1 cellular context compared by ENCODE assay signal in genomic region chr6:34986845-34987246, GRCh38.
TF ChIP-seq lines count a peak whose summit lies in the region.

No MANE protein-coding gene starts in this region.

TF ChIP-seq in WTC11, 78 proteins besides CTCF, POLR2A, EP300 and RAD21 (continued from another document):
- TF ChIP-seq, protein P1, sequence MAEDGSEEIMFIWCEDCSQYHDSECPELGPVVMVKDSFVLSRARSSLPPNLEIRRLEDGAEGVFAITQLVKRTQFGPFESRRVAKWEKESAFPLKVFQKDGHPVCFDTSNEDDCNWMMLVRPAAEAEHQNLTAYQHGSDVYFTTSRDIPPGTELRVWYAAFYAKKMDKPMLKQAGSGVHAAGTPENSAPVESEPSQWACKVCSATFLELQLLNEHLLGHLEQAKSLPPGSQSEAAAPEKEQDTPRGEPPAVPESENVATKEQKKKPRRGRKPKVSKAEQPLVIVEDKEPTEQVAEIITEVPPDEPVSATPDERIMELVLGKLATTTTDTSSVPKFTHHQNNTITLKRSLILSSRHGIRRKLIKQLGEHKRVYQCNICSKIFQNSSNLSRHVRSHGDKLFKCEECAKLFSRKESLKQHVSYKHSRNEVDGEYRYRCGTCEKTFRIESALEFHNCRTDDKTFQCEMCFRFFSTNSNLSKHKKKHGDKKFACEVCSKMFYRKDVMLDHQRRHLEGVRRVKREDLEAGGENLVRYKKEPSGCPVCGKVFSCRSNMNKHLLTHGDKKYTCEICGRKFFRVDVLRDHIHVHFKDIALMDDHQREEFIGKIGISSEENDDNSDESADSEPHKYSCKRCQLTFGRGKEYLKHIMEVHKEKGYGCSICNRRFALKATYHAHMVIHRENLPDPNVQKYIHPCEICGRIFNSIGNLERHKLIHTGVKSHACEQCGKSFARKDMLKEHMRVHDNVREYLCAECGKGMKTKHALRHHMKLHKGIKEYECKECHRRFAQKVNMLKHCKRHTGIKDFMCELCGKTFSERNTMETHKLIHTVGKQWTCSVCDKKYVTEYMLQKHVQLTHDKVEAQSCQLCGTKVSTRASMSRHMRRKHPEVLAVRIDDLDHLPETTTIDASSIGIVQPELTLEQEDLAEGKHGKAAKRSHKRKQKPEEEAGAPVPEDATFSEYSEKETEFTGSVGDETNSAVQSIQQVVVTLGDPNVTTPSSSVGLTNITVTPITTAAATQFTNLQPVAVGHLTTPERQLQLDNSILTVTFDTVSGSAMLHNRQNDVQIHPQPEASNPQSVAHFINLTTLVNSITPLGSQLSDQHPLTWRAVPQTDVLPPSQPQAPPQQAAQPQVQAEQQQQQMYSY (CRISPR knock-in tag; IDR thresholded peaks at IDR 0.05): no peak
- TF ChIP-seq STAT6 (CRISPR knock-in tag; conservative IDR thresholded peaks at IDR 0.05; ENCODE audit: low read depth) (no peak), ZNF416 (CRISPR knock-in tag; IDR thresholded peaks at IDR 0.05) (no peak), CREB1 (CRISPR knock-in tag; IDR thresholded peaks at IDR 0.05) (no peak), IRF2 (CRISPR knock-in tag; IDR thresholded peaks at IDR 0.05; ENCODE audit: borderline replicate concordance, low read depth) (no peak), RELA (CRISPR knock-in tag; IDR thresholded peaks at IDR 0.05; ENCODE audit: borderline replicate concordance) (no peak)
